Comparison of ENCODE assay signal across 11 cellular contexts in the genomic region with DNA sequence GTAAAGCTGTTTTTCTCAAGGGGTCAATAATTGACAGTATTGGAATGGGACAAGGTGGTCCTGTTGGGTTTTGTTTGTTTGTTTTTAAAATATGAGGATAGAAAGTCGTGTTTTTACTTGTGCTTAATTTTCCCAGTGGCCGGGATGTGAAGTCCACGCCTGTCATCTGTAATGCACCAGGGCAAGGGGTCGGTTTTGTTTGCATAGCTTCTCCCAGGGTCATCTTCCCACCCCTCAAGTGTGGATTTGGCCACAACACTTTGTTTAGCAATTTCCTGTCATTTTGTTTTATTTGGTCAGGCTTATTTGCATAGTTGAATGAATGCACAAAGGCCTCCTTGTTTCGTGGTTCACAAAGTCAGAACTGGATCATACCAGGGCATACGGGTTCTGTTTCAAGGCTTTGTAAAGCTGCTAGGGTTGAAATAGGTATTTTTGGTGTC. TPM values are rescaled to one million over a fixed set of nuclear protein-coding genes. Genes with fewer than 3 reads are reported as not detected.
DNase-seq lines count a peak whose midpoint lies in the region; ATAC-seq, FAIRE-seq and TF ChIP-seq lines count a peak whose summit lies in the region.
"Had no signal": no experiment of that assay in that cellular context is flagged by ENCODE, and none has a peak within 500 bp of the region (broad histone marks: within the 10 kb centered on the region; RNA-seq: fewer than 3 reads in every experiment).

No MANE protein-coding gene starts in this region.

- POLR2A ChIA-PET in endothelial cell of umbilical vein (lab: Charles Lee): no interaction called here

- H3K4me3 ChIP-seq in GM12865 (ENCODE audit: low read depth, low read length): no peak overlapping the region
- H3K4me3 ChIP-seq in endothelial cell of umbilical vein (replicated peaks in 1 of 3; ENCODE audit: insufficient read depth in 1 of 3, low read depth in 1 of 3, low read length in 3 of 3): no peak overlapping the region
- H3K4me3 ChIP-seq in pancreas: no peak overlapping the region

- DNase-seq in GM12865 (ENCODE audit: low read depth) (peak; percentile 30), NCI-H526 (lab: John Stamatoyannopoulos, UW) (peak; percentile 80 to 84), endothelial cell of umbilical vein (ENCODE audit: low read depth, low spot score) (peak; percentile 69), pancreas (no peak), HK-2 (ENCODE audit: unreplicated experiment) (no peak)
- DNase-seq: activated CD4-positive, alpha-beta T cell treated with anti-CD3 and anti-CD28 coated beads, Interleukin-2, amount 50 U/mL, for 1 hour; activated naive CD8-positive, alpha-beta T cell treated with anti-CD3 and anti-CD28 coated beads for 36 hours; NCI-H187 treated with DMSO at 0.1 percent for 48 hours had no signal

- no peak overlapping the region for H3K9ac ChIP-seq in endothelial cell of umbilical vein (replicated peaks; ENCODE audit: extremely low read depth, insufficient read depth, low read length)

- TF ChIP-seq POLR2A in endothelial cell of umbilical vein (IDR thresholded peaks at IDR 0.05; ENCODE audit: low read depth, low read length): no peak

- ATAC-seq in pancreas (peak; percentile 39 to 76 (median 62)), GM21526 (IDR thresholded peaks at IDR 0.05; ENCODE audit: low FRiP score, unreplicated experiment) (no peak), GM19452 (IDR thresholded peaks at IDR 0.05; ENCODE audit: unreplicated experiment) (no peak)
- ATAC-seq: Right ventricle myocardium inferior had no signal

- peaks cover 52% of the 10 kb centered on the region for H3K4me1 ChIP-seq in endothelial cell of umbilical vein (ENCODE audit: control insufficient read depth, extremely low read depth, insufficient read depth, low read length)
- peaks cover 0 to 19% (median 5%) of the 10 kb centered on the region in 3 donors for H3K4me1 ChIP-seq in pancreas

- WGBS in pancreas, 2 donors: 63 to 67% methylated on average over 6 of the region's 6 CpGs

- no peaks in the 10 kb centered on the region for H3K9me1 ChIP-seq in endothelial cell of umbilical vein (replicated peaks; ENCODE audit: control insufficient read depth, extremely low read depth, insufficient read depth, low read length)

- no peaks in the 10 kb centered on the region for H3K36me3 ChIP-seq in endothelial cell of umbilical vein (ENCODE audit: control insufficient read depth in 2 of 2, extremely low read depth in 1 of 2, insufficient read depth in 2 of 2, low read length in 2 of 2)
- H3K36me3 ChIP-seq in pancreas: no peaks in the 10 kb centered on the region

- TF ChIP-seq CTCF in GM12865 (IDR thresholded peaks at IDR 0.05; ENCODE audit: insufficient read depth, low read depth, low read length, missing control alignments) (no peak), endothelial cell of umbilical vein (IDR thresholded peaks at IDR 0.05; ENCODE audit: extremely low read depth in 1 of 2, insufficient read depth in 1 of 2, low read depth in 1 of 2, low read length in 2 of 2) (no peak), pancreas (IDR thresholded peaks at IDR 0.05) (no peak)

- intact Hi-C loops in endothelial cell of umbilical vein (cut with micrococcal nuclease): no loop called here
- intact Hi-C loops in pancreas (cut with DNase I): no loop called here

- H3K4me2 ChIP-seq in endothelial cell of umbilical vein (ENCODE audit: insufficient read depth, low read length): no peak overlapping the region

- dilution Hi-C loops in endothelial cell of umbilical vein (cut with MboI; ENCODE audit: extremely low pct_ligation_motif_present, low sequenced_read_pairs): no loop called here

- no peaks in the 10 kb centered on the region for H3K27me3 ChIP-seq in endothelial cell of umbilical vein (ENCODE audit: control insufficient read depth in 2 of 2, insufficient read depth in 2 of 2, low read length in 2 of 2)
- H3K27me3 ChIP-seq in pancreas: no peaks in the 10 kb centered on the region

- H4K20me1 ChIP-seq in endothelial cell of umbilical vein (replicated peaks; ENCODE audit: control insufficient read depth, extremely low read depth, insufficient read depth, low read length): no peaks in the 10 kb centered on the region

- CTCF ChIA-PET in endothelial cell of umbilical vein (lab: Charles Lee): interaction anchor here (0.8 to 2.4 kb wide), 5 partner anchors 8 to 29 kb away, joined by 3 to 10 read pairs (median 4); no protein-coding TSS in a partner anchor

- H3K9me3 ChIP-seq in endothelial cell of umbilical vein (replicated peaks; ENCODE audit: control insufficient read depth, insufficient read depth, low read length): no peaks in the 10 kb centered on the region
- no peaks in the 10 kb centered on the region for H3K9me3 ChIP-seq in pancreas

- no peak overlapping the region for H2AFZ ChIP-seq in endothelial cell of umbilical vein (ENCODE audit: low read depth, low read length)

- peak; percentile 81 for FAIRE-seq in endothelial cell of umbilical vein (lab: Jason Lieb, UNC)
- no peak for FAIRE-seq in pancreas (lab: Jason Lieb, UNC)

- no TSS peak for BruUV-seq in endothelial cell of umbilical vein (replicated peaks; lab: Mats Ljungman, UMichigan)

- H3K27ac ChIP-seq in endothelial cell of umbilical vein (ENCODE audit: insufficient read depth, low read depth, low read length): peak overlapping the region; percentile 6
- H3K27ac ChIP-seq in pancreas: peak overlapping the region; percentile 44 to 73 (median 67)

- peaks cover 97% of the 10 kb centered on the region for H3K79me2 ChIP-seq in endothelial cell of umbilical vein (ENCODE audit: control insufficient read depth, insufficient read depth, low read length)

TF ChIP-seq in endothelial cell of umbilical vein, 7 proteins besides CTCF, POLR2A, EP300 and RAD21:
- TF ChIP-seq JUN (IDR thresholded peaks at IDR 0.05; ENCODE audit: borderline replicate concordance, insufficient read depth, insufficient read length, low read depth): no peak
- TF ChIP-seq, protein P1, sequence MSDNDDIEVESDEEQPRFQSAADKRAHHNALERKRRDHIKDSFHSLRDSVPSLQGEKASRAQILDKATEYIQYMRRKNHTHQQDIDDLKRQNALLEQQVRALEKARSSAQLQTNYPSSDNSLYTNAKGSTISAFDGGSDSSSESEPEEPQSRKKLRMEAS (IDR thresholded peaks at IDR 0.05; ENCODE audit: insufficient read depth, insufficient read length): no peak
- no peak for TF ChIP-seq FOS (IDR thresholded peaks at IDR 0.05; ENCODE audit: borderline replicate concordance, insufficient read depth, low read length)
- TF ChIP-seq EZH2 (IDR thresholded peaks at IDR 0.05; ENCODE audit: borderline replicate concordance, low read depth, low read length, severe bottlenecking): no peak
- TF ChIP-seq MYC (IDR thresholded peaks at IDR 0.05; ENCODE audit: low read depth, low read length): no peak

RNA-seq across cellular contexts. Expression of a gene that starts 29.8 kb away (rescaled TPM):
- 71.8 and 78.2 TPM in 2 replicates for total RNA-seq in endothelial cell of umbilical vein
- polyA plus RNA-seq in endothelial cell of umbilical vein: 32.4 and 35.1 TPM in 2 replicates
- 42.1 and 44.6 TPM in 2 replicates for polyA plus RNA-seq in endothelial cell of umbilical vein (2011; cell fraction: cytosol; rRNA removed)
- polyA plus RNA-seq in endothelial cell of umbilical vein (2011; cell fraction: nucleus; rRNA removed): 85.0 and 90.0 TPM in 2 replicates
- polyA plus RNA-seq in endothelial cell of umbilical vein (2012): 28.3 and 54.5 TPM in 2 replicates
- 76.8 and 82.3 TPM in 2 replicates for polyA minus RNA-seq in endothelial cell of umbilical vein
- polyA minus RNA-seq in endothelial cell of umbilical vein (2011; cell fraction: cytosol; rRNA and poly(A)+ RNA removed): 12.2 TPM
- polyA minus RNA-seq in endothelial cell of umbilical vein (2011; cell fraction: nucleus; rRNA and poly(A)+ RNA removed): 77.9 and 82.2 TPM in 2 replicates
- 10 to 100 TPM in 3 of 6 donors, 1 to 10 TPM in 3; 8.1 to 17.1 (median 10.1) TPM for total RNA-seq in pancreas
- polyA plus RNA-seq in pancreas: 1 to 10 TPM; 7.9 to 8.6 TPM

Comparison
In these comparisons a context has a peak if more than half of its experiments do, and no peak if none do; other contexts are left out.
1. DNase-seq: peak in GM12865 (single experiment), NCI-H526 (2 of 2) and endothelial cell of umbilical vein (single experiment); none in pancreas (0 of 6) and HK-2 (single experiment).
2. ATAC-seq: peak in pancreas (4 of 4); none in GM21526 (single experiment) and GM19452 (single experiment).